ENCODE assay signal across 1 cellular context in the genomic region with DNA sequence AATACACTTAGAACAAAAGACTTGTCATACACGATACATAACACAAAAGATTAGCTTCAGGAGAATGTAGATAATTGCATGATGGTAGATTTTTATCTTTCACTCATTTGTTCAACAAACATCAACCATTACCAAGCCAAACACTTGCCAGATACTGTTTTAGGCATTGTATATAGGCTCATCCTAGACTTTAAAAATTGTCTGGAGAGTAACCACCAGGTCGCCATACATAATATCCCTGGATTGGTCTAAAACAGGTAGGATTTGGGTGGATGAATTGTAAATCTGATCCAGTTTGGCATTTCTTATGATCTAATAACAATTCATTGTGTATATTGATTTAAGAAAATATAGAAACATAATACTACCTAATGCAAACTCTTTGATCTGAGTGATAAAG.
TF ChIP-seq lines count a peak whose summit lies in the region.

No MANE protein-coding gene starts in this region.

TF ChIP-seq in HCT116, 20 proteins besides CTCF, POLR2A, EP300 and RAD21:
- TF ChIP-seq, protein P1, sequence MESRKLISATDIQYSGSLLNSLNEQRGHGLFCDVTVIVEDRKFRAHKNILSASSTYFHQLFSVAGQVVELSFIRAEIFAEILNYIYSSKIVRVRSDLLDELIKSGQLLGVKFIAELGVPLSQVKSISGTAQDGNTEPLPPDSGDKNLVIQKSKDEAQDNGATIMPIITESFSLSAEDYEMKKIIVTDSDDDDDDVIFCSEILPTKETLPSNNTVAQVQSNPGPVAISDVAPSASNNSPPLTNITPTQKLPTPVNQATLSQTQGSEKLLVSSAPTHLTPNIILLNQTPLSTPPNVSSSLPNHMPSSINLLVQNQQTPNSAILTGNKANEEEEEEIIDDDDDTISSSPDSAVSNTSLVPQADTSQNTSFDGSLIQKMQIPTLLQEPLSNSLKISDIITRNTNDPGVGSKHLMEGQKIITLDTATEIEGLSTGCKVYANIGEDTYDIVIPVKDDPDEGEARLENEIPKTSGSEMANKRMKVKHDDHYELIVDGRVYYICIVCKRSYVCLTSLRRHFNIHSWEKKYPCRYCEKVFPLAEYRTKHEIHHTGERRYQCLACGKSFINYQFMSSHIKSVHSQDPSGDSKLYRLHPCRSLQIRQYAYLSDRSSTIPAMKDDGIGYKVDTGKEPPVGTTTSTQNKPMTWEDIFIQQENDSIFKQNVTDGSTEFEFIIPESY (IDR thresholded peaks at IDR 0.05; ENCODE audit: extremely low read depth, insufficient replicate concordance, low read length), result no peak
- TF ChIP-seq SRF (IDR thresholded peaks at IDR 0.05; ENCODE audit: low read depth) (no peak), CEBPB (IDR thresholded peaks at IDR 0.05; ENCODE audit: low read depth) (no peak), JUND (IDR thresholded peaks at IDR 0.05) (no peak), ZFX (IDR thresholded peaks at IDR 0.05) (no peak), FOSL1 (IDR thresholded peaks at IDR 0.05; ENCODE audit: low read depth) (no peak), POLR2AphosphoS5 (IDR thresholded peaks at IDR 0.05; ENCODE audit: low read depth, low read length) (no peak), SIN3A (IDR thresholded peaks at IDR 0.05; ENCODE audit: low read depth) (no peak), YY1 (IDR thresholded peaks at IDR 0.05; ENCODE audit: extremely low read depth, insufficient replicate concordance, low read depth, low read length) (no peak), EGR1 (IDR thresholded peaks at IDR 0.05; ENCODE audit: low read depth) (no peak), EZH2 (IDR thresholded peaks at IDR 0.05) (no peak)
- TF ChIP-seq, protein P2, sequence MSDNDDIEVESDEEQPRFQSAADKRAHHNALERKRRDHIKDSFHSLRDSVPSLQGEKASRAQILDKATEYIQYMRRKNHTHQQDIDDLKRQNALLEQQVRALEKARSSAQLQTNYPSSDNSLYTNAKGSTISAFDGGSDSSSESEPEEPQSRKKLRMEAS (IDR thresholded peaks at IDR 0.05), result no peak
- TF ChIP-seq, protein P3, sequence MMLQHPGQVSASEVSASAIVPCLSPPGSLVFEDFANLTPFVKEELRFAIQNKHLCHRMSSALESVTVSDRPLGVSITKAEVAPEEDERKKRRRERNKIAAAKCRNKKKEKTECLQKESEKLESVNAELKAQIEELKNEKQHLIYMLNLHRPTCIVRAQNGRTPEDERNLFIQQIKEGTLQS (IDR thresholded peaks at IDR 0.05), result no peak
- TF ChIP-seq, protein P4, sequence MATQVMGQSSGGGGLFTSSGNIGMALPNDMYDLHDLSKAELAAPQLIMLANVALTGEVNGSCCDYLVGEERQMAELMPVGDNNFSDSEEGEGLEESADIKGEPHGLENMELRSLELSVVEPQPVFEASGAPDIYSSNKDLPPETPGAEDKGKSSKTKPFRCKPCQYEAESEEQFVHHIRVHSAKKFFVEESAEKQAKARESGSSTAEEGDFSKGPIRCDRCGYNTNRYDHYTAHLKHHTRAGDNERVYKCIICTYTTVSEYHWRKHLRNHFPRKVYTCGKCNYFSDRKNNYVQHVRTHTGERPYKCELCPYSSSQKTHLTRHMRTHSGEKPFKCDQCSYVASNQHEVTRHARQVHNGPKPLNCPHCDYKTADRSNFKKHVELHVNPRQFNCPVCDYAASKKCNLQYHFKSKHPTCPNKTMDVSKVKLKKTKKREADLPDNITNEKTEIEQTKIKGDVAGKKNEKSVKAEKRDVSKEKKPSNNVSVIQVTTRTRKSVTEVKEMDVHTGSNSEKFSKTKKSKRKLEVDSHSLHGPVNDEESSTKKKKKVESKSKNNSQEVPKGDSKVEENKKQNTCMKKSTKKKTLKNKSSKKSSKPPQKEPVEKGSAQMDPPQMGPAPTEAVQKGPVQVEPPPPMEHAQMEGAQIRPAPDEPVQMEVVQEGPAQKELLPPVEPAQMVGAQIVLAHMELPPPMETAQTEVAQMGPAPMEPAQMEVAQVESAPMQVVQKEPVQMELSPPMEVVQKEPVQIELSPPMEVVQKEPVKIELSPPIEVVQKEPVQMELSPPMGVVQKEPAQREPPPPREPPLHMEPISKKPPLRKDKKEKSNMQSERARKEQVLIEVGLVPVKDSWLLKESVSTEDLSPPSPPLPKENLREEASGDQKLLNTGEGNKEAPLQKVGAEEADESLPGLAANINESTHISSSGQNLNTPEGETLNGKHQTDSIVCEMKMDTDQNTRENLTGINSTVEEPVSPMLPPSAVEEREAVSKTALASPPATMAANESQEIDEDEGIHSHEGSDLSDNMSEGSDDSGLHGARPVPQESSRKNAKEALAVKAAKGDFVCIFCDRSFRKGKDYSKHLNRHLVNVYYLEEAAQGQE (IDR thresholded peaks at IDR 0.05; ENCODE audit: low read depth), result no peak
